Comparison of ENCODE assay signal across 27 cellular contexts in the genomic region with DNA sequence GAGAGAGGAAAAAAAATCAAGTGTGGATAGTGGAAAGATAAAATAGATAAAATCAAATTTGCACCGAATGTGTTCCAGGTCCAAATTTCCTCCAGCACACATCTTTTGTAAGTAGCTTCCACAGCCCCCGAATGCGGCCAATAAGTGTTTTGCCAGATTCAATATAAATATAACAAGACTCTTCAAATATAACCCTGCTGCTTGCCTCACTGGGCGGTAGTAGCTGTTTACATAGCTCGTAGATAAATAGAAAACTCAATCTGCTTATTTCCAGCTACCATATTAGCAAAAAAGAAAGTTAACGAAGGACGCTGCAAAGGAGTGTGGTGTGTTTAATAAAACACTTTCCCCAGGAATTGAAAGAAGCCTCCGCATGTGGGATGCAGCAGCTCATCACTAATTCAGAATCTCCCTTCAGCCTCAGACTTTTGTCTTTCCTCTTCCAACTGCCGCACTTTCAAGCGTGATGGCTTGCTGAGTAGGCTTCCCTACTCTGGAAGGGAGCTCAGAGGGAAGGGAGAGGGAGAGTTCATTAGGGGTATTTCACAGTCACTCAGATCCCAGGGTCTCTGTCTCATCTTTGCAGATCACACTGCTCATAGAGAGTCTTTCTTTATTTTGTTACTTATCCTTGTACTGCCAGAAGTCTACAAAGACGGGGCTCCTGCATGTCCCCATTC.
DNase-seq lines count a peak whose midpoint lies in the region; ATAC-seq and TF ChIP-seq lines count a peak whose summit lies in the region.
"Had no signal": no experiment of that assay in that cellular context is flagged by ENCODE, and none has a peak within 500 bp of the region (broad histone marks: within the 10 kb centered on the region; RNA-seq: fewer than 3 reads in every experiment).

No MANE protein-coding gene starts in this region.

- H3K4me3 Mint-ChIP-seq in GM23338 (no peak overlapping the region), neural crest cell (peak overlapping the region; percentile 74)
- H3K4me3 Mint-ChIP-seq: activated naive CD8-positive, alpha-beta T cell; activated T-helper 1 cell treated with anti-CD3 and anti-CD28 coated beads, Interleukin-12 subunit alpha, Interleukin-12 subunit beta, Interleukin-2, Interleukin-4 antibody, amounts not matched to agents 30 ng/mL and 10 ng/mL and 1 ng/mL, durations not matched to agents 14 hours and 24 hours and 36 hours; CD4-positive, CD25-positive, alpha-beta regulatory T cell; mesothelial cell of epicardium; nephron progenitor cell had no signal

- TF ChIP-seq CTCF in GM23338 (conservative IDR thresholded peaks at IDR 0.05; ENCODE audit: low read depth in 2 of 2) = no peak
- TF ChIP-seq CTCF in neural crest cell (conservative IDR thresholded peaks at IDR 0.05) = no peak
- TF ChIP-seq CTCF in foreskin fibroblast (IDR thresholded peaks at IDR 0.05; ENCODE audit: low read depth, low read length) = no peak

- peaks cover 34% of the 10 kb centered on the region for H3K4me1 Mint-ChIP-seq in GM23338
- H3K4me1 Mint-ChIP-seq in neural crest cell = peaks cover 20% of the 10 kb centered on the region
- H3K4me1 Mint-ChIP-seq: CD4-positive, CD25-positive, alpha-beta regulatory T cell had no signal

- ATAC-seq in GM23338 = peak; percentile 86
- ATAC-seq: body of pancreas, foreskin keratinocyte, K562 had no signal

- H4K20me1 ChIP-seq in GM23338 (replicated peaks; ENCODE audit: insufficient read depth) = no peaks in the 10 kb centered on the region

- no peaks in the 10 kb centered on the region for H3K79me2 ChIP-seq in GM23338 (replicated peaks; ENCODE audit: insufficient read depth)

- no peaks in the 10 kb centered on the region for H3K9me2 ChIP-seq in GM23338 (ENCODE audit: insufficient read depth)

- H3K27me3 ChIP-seq in GM23338 (ENCODE audit: insufficient read depth) (no peaks in the 10 kb centered on the region), endocrine pancreas (ENCODE audit: control insufficient read depth, insufficient read depth, low read length) (no peaks in the 10 kb centered on the region)
- H3K27me3 ChIP-seq: body of pancreas, colonic mucosa, foreskin keratinocyte, right atrium auricular region had no signal

- H3K9me3 ChIP-seq in endocrine pancreas (ENCODE audit: control insufficient read depth, low read length) = no peaks in the 10 kb centered on the region
- H3K9me3 ChIP-seq: body of pancreas, colonic mucosa, right atrium auricular region, thoracic aorta had no signal

- peak; percentile 38 for DNase-seq in GM23338 (ENCODE audit: low spot score)
- peak; percentile 33 for DNase-seq in NCI-H2227 (lab: John Stamatoyannopoulos, UW; ENCODE audit: unreplicated experiment)
- DNase-seq in neural crest cell (ENCODE audit: low read depth, low spot score) = no peak
- DNase-seq in substantia nigra (lab: John Stamatoyannopoulos, UW) = no peak
- no peak for DNase-seq in putamen (ENCODE audit: low spot score)
- no peak for DNase-seq in effector CD8-positive, alpha-beta T cell (lab: John Stamatoyannopoulos, UW)
- DNase-seq in foreskin fibroblast = no peak
- DNase-seq: CD4-positive, CD25-positive, alpha-beta regulatory T cell; colonic mucosa; foreskin keratinocyte; hypothalamus; kidney glomerular epithelial cell; MV-4-11; NCI-H2171; nephron progenitor cell; NK-92 treated with Interleukin-12 subunit alpha and Interleukin-12 subunit beta, amount 100 ng/mL, for 24 hours; stimulated activated CD4-positive, alpha-beta T cell treated with anti-CD3 and anti-CD28 coated beads, Interleukin-15, amount 100 ng/mL, for 24 hours; T-helper 9 cell had no signal

- no peaks in the 10 kb centered on the region for H3F3A ChIP-seq in GM23338 (replicated peaks; ENCODE audit: low read depth)

- H3K27ac ChIP-seq in GM23338 (ENCODE audit: low read depth) (no peak overlapping the region), substantia nigra (ENCODE audit: low read depth, low read length, poor library complexity, severe bottlenecking) (no peak overlapping the region)
- H3K27ac ChIP-seq: body of pancreas, colonic mucosa, foreskin keratinocyte, right atrium auricular region, SK-N-MC, thoracic aorta had no signal

- H2AFZ ChIP-seq in GM23338 = peak overlapping the region; percentile 86; the same call in 1 of the 2 replicates

- no peak overlapping the region for H3K9ac ChIP-seq in endocrine pancreas (ENCODE audit: control insufficient read depth, insufficient read depth, low read length)

- H3K4me2 ChIP-seq in GM23338 = peak overlapping the region; percentile 9

- H3K9me3 Mint-ChIP-seq in GM23338 (no peaks in the 10 kb centered on the region), neural crest cell (no peaks in the 10 kb centered on the region)
- H3K9me3 Mint-ChIP-seq: activated T-helper 1 cell treated with anti-CD3 and anti-CD28 coated beads, Interleukin-12 subunit alpha, Interleukin-12 subunit beta, Interleukin-2, Interleukin-4 antibody, amounts not matched to agents 30 ng/mL and 10 ng/mL and 1 ng/mL, durations not matched to agents 14 hours and 24 hours and 36 hours; mesothelial cell of epicardium; nephron progenitor cell had no signal

- H3K4me3 ChIP-seq in GM23338 = no peak overlapping the region
- peak overlapping the region; percentile 47 for H3K4me3 ChIP-seq in endocrine pancreas (ENCODE audit: control insufficient read depth, insufficient read depth, low read length)
- no peak overlapping the region for H3K4me3 ChIP-seq in foreskin fibroblast (ENCODE audit: low read depth in 1 of 2, low read length in 2 of 2)
- H3K4me3 ChIP-seq: body of pancreas, colonic mucosa, K562, right atrium auricular region, SK-N-MC, thoracic aorta had no signal

- H3K27me3 Mint-ChIP-seq in GM23338 (ENCODE audit: insufficient read depth, low read depth, poor library complexity) (no peaks in the 10 kb centered on the region), neural crest cell (ENCODE audit: low read depth) (no peaks in the 10 kb centered on the region)
- H3K27me3 Mint-ChIP-seq: activated naive CD8-positive, alpha-beta T cell; CD4-positive, CD25-positive, alpha-beta regulatory T cell had no signal

- H3K27ac Mint-ChIP-seq in GM23338 (peak overlapping the region; percentile 20), neural crest cell (ENCODE audit: unreplicated experiment) (peak overlapping the region; percentile 83)
- H3K27ac Mint-ChIP-seq: activated naive CD8-positive, alpha-beta T cell; activated T-helper 1 cell treated with anti-CD3 and anti-CD28 coated beads, Interleukin-12 subunit alpha, Interleukin-12 subunit beta, Interleukin-2, Interleukin-4 antibody, amounts not matched to agents 30 ng/mL and 10 ng/mL and 1 ng/mL, durations not matched to agents 14 hours and 24 hours and 36 hours; CD4-positive, CD25-positive, alpha-beta regulatory T cell; mesothelial cell of epicardium; nephron progenitor cell had no signal

- H3K36me3 ChIP-seq in GM23338 (ENCODE audit: insufficient read depth) = no peaks in the 10 kb centered on the region
- no peaks in the 10 kb centered on the region for H3K36me3 ChIP-seq in endocrine pancreas (ENCODE audit: control insufficient read depth, insufficient read depth, low read length)
- H3K36me3 ChIP-seq: colonic mucosa, right atrium auricular region, thoracic aorta had no signal

- no peaks in the 10 kb centered on the region for H3K36me3 Mint-ChIP-seq in GM23338 (ENCODE audit: low read depth)
- H3K36me3 Mint-ChIP-seq in neural crest cell (ENCODE audit: low read depth) = no peaks in the 10 kb centered on the region
- H3K36me3 Mint-ChIP-seq: activated naive CD8-positive, alpha-beta T cell; CD4-positive, CD25-positive, alpha-beta regulatory T cell; mesothelial cell of epicardium had no signal

- peaks cover 23% of the 10 kb centered on the region for H3K4me1 ChIP-seq in GM23338 (ENCODE audit: insufficient read depth)
- no peaks in the 10 kb centered on the region for H3K4me1 ChIP-seq in endocrine pancreas (ENCODE audit: control insufficient read depth, insufficient read depth, low read length)
- H3K4me1 ChIP-seq: body of pancreas, colonic mucosa, right atrium auricular region had no signal

TF ChIP-seq in GM23338, 12 proteins besides CTCF, POLR2A, EP300 and RAD21 (continues in another document):
- TF ChIP-seq CREB1 (CRISPR knock-in tag; IDR thresholded peaks at IDR 0.05; ENCODE audit: low read depth) (no peak), ETS1 (IDR thresholded peaks at IDR 0.05) (no peak), STAT1 (IDR thresholded peaks at IDR 0.05; ENCODE audit: unreplicated experiment) (no peak)
- TF ChIP-seq, protein P1, sequence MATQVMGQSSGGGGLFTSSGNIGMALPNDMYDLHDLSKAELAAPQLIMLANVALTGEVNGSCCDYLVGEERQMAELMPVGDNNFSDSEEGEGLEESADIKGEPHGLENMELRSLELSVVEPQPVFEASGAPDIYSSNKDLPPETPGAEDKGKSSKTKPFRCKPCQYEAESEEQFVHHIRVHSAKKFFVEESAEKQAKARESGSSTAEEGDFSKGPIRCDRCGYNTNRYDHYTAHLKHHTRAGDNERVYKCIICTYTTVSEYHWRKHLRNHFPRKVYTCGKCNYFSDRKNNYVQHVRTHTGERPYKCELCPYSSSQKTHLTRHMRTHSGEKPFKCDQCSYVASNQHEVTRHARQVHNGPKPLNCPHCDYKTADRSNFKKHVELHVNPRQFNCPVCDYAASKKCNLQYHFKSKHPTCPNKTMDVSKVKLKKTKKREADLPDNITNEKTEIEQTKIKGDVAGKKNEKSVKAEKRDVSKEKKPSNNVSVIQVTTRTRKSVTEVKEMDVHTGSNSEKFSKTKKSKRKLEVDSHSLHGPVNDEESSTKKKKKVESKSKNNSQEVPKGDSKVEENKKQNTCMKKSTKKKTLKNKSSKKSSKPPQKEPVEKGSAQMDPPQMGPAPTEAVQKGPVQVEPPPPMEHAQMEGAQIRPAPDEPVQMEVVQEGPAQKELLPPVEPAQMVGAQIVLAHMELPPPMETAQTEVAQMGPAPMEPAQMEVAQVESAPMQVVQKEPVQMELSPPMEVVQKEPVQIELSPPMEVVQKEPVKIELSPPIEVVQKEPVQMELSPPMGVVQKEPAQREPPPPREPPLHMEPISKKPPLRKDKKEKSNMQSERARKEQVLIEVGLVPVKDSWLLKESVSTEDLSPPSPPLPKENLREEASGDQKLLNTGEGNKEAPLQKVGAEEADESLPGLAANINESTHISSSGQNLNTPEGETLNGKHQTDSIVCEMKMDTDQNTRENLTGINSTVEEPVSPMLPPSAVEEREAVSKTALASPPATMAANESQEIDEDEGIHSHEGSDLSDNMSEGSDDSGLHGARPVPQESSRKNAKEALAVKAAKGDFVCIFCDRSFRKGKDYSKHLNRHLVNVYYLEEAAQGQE (IDR thresholded peaks at IDR 0.05; ENCODE audit: unreplicated experiment) = no peak

Comparison
In these comparisons a context has a peak if more than half of its experiments do, and no peak if none do; other contexts are left out.
1. DNase-seq: peak in GM23338 (single experiment) and NCI-H2227 (single experiment); none in neural crest cell (single experiment), substantia nigra (0 of 49), putamen (single experiment), effector CD8-positive, alpha-beta T cell (single experiment) and foreskin fibroblast (0 of 2).